In the genomic region with DNA sequence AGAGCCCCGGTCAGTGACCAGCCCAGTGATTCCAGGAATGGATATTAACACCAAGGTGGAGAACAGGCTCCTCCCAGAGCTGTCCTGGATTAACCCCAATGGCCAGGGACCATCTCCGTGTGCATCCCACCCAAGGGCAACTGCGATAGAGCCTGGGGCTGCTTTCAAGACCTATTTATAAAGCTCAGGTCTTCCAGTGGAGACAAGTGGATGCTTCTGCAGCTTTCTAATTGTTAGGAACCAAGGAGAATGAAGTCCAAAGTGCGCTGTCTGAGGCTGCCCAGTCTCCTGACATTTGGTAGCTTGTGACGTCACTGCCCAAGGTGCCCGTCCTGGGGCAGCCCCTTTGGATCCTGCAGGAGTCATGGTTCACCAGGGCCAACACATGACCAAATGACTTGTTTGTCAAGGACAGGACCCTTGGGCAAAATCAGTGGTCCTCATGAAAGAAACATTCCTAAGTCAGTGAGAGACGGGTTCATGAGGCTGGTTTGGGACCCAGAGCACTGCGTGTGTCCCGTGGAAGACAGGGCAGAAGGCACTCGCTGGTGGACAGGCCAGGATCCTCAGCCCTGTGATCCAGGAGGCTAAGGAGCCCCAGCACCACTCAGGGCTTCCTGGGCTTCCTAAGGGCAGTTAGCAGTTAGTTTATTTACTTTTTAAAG, we compare ENCODE assay signal across 17 cellular contexts.
A peak's percentile ranks its signal among the peaks of the same experiment; 100 is the strongest.
DNase-seq lines count a peak whose midpoint lies in the region; ATAC-seq, FAIRE-seq and TF ChIP-seq lines count a peak whose summit lies in the region.
"Had no signal": no experiment of that assay in that cellular context is flagged by ENCODE, and none has a peak within 500 bp of the region (broad histone marks: within the 10 kb centered on the region; RNA-seq: fewer than 3 reads in every experiment).

No MANE protein-coding gene starts in this region.

- no peak overlapping the region for H2AFZ ChIP-seq in HepG2 (ENCODE audit: low read length)
- H2AFZ ChIP-seq in MM.1S (ENCODE audit: low read length): no peak overlapping the region

- H4K20me1 ChIP-seq in HepG2 (ENCODE audit: insufficient read depth, low read length): 0 out of 2 replicates have a peak, but pooled peaks cover 3% of the 10 kb centered on the region
- no peaks in the 10 kb centered on the region for H4K20me1 ChIP-seq in MM.1S (ENCODE audit: insufficient read depth, low read length)

- TF ChIP-seq POLR2A in HepG2 (IDR thresholded peaks at IDR 0.05; ENCODE audit: insufficient read depth in 1 of 2, low read depth in 2 of 2, low read length in 2 of 2): no peak
- no peak for TF ChIP-seq POLR2A in right lobe of liver (IDR thresholded peaks at IDR 0.05)
- TF ChIP-seq POLR2A in lower leg skin (IDR thresholded peaks at IDR 0.05): no peak
- no peak for TF ChIP-seq POLR2A in testis (IDR thresholded peaks at IDR 0.05)

- TF ChIP-seq RAD21 in HepG2 (CRISPR knock-in tag; IDR thresholded peaks at IDR 0.05): no peak

- TF ChIP-seq EP300 in HepG2 (IDR thresholded peaks at IDR 0.05; ENCODE audit: low read depth in 2 of 2, low read length in 2 of 2) (no peak), HepG2 (CRISPR knock-in tag; IDR thresholded peaks at IDR 0.05; ENCODE audit: borderline replicate concordance) (no peak)

- no peak overlapping the region for H3K9ac ChIP-seq in HepG2 (ENCODE audit: insufficient read depth, low read depth, low read length)
- no peak overlapping the region for H3K9ac ChIP-seq in MM.1S (ENCODE audit: low read length)

- DNase-seq in HepG2 (ENCODE audit: low spot score) (no peak), right lobe of liver (no peak), lower leg skin (ENCODE audit: low spot score in 2 of 2) (peak; percentile 7 to 62), testis (peak; percentile 7), activated gamma-delta T cell (lab: John Stamatoyannopoulos, UW) (no peak), MM.1S (no peak)
- DNase-seq in activated CD4-positive, alpha-beta T cell treated with anti-CD3 and anti-CD28 coated beads, Interleukin-2, amount 50 U/mL, for 48 hours: no peak
- DNase-seq: BE2C; CD4-positive, alpha-beta memory T cell; DMS153; DND-41; GDM1 had no signal

- no peaks in the 10 kb centered on the region for H3K79me2 ChIP-seq in HepG2 (ENCODE audit: insufficient read depth, low read length)
- no peaks in the 10 kb centered on the region for H3K79me2 ChIP-seq in MM.1S (ENCODE audit: low read length)

- no peak overlapping the region for H3K27ac ChIP-seq in HepG2 (ENCODE audit: extremely low read length, insufficient read depth, low read length)
- no peak overlapping the region for H3K27ac ChIP-seq in right lobe of liver
- H3K27ac ChIP-seq in testis: no peak overlapping the region
- H3K27ac ChIP-seq in MM.1S (ENCODE audit: low read length): no peak overlapping the region
- H3K27ac ChIP-seq: C4-2B had no signal

- no peak for TF ChIP-seq CTCF in HepG2 (CRISPR knock-in tag; IDR thresholded peaks at IDR 0.05)
- TF ChIP-seq CTCF in right lobe of liver (IDR thresholded peaks at IDR 0.05): no peak
- no peak for TF ChIP-seq CTCF in lower leg skin (IDR thresholded peaks at IDR 0.05)
- TF ChIP-seq CTCF in testis (IDR thresholded peaks at IDR 0.05): no peak
- TF ChIP-seq CTCF in MM.1S (IDR thresholded peaks at IDR 0.05; ENCODE audit: low read length): no peak

- ATAC-seq in HepG2 (no peak), right lobe of liver (no peak)

- POLR2A ChIA-PET in HepG2 (lab: Yijun Ruan, JAX): no interaction called here

- BruUV-seq in HepG2 (replicated peaks; lab: Mats Ljungman, UMichigan): no TSS peak

- in situ Hi-C loops in HepG2 (cut with HindIII; ENCODE audit: extremely low pct_ligation_motif_present, low pct_unique_long_range_greater_than_20kb): no loop called here

- WGBS in HepG2 (ENCODE audit: low lambda C conversion rate): 6% methylated on average over 10 of the region's 10 CpGs
- 81% methylated on average over 8 of the region's 10 CpGs for WGBS in right lobe of liver (ENCODE audit: insufficient coverage, low coverage, low lambda C conversion rate, missing lambda C conversion rate)
- WGBS in lower leg skin, 2 donors: 78 to 92% methylated on average over 10 of the region's 10 CpGs
- 85 to 96% methylated on average over 7 to 10 of the region's 10 CpGs for WGBS in testis, 2 donors

- H3K9me3 ChIP-seq in HepG2 (ENCODE audit: low read length) (peaks cover 6% of the 10 kb centered on the region), right lobe of liver (no peaks in the 10 kb centered on the region), testis (no peaks in the 10 kb centered on the region), MM.1S (replicated peaks; ENCODE audit: insufficient read depth, low read length) (no peaks in the 10 kb centered on the region)
- H3K9me3 ChIP-seq: BE2C, HAP-1 had no signal

- H3K4me1 ChIP-seq in HepG2 (ENCODE audit: insufficient read depth, low read length): no peaks in the 10 kb centered on the region
- no peaks in the 10 kb centered on the region for H3K4me1 ChIP-seq in right lobe of liver
- H3K4me1 ChIP-seq in testis: peaks cover 10% of the 10 kb centered on the region
- H3K4me1 ChIP-seq in MM.1S (ENCODE audit: low read length): no peaks in the 10 kb centered on the region
- H3K4me1 ChIP-seq: HAP-1 had no signal

- H3K4me2 ChIP-seq in HepG2 (ENCODE audit: low read depth, low read length) (no peak overlapping the region), MM.1S (ENCODE audit: low read depth, low read length) (no peak overlapping the region)

- H3K27me3 ChIP-seq in HepG2 (ENCODE audit: control insufficient read depth in 1 of 2, insufficient read depth in 2 of 2, low read length in 2 of 2) (peaks cover 0 to 4% of the 10 kb centered on the region in 2 experiments; a peak in 2 of 5 replicates), right lobe of liver (no peaks in the 10 kb centered on the region), testis (no peaks in the 10 kb centered on the region), MM.1S (replicated peaks; ENCODE audit: insufficient read depth, low read length) (peaks cover 78% of the 10 kb centered on the region)
- H3K27me3 ChIP-seq: BE2C had no signal

- no peaks in the 10 kb centered on the region for H3K36me3 ChIP-seq in HepG2 (replicated peaks in 1 of 2; ENCODE audit: control insufficient read depth in 1 of 2, insufficient read depth in 2 of 2, low read length in 2 of 2)
- no peaks in the 10 kb centered on the region for H3K36me3 ChIP-seq in right lobe of liver
- H3K36me3 ChIP-seq in testis (ENCODE audit: low read depth, missing control alignments): no peaks in the 10 kb centered on the region
- H3K36me3 ChIP-seq in MM.1S (replicated peaks; ENCODE audit: insufficient read depth, low read length): no peaks in the 10 kb centered on the region
- H3K36me3 ChIP-seq: BE2C, HAP-1 had no signal

- intact Hi-C loops in HepG2 (cut with micrococcal nuclease; ENCODE audit: unreplicated experiment) (no loop called here), right lobe of liver (cut with DNase I) (no loop called here), lower leg skin (cut with DNase I; ENCODE audit: low total_unique reads) (no loop called here), testis (cut with DNase I; ENCODE audit: low total_unique reads) (no loop called here)

- H3F3A ChIP-seq in MM.1S (ENCODE audit: insufficient read depth, low read length): no peaks in the 10 kb centered on the region

- FAIRE-seq in HepG2 (lab: Jason Lieb, UNC): no peak
- FAIRE-seq: D721Med, GM19239, H1 had no signal

- no peaks in the 10 kb centered on the region for H3K9me2 ChIP-seq in MM.1S (replicated peaks; ENCODE audit: insufficient read depth, low read length)

- CTCF ChIA-PET in HepG2 (lab: Yijun Ruan, JAX; ENCODE audit: low intra/inter-chr PET ratio, low total read pairs): no interaction called here

- H3K4me3 ChIP-seq in HepG2 (replicated peaks in 1 of 3; ENCODE audit: insufficient read depth in 1 of 3, low read depth in 2 of 3, low read length in 3 of 3) (no peak overlapping the region), right lobe of liver (no peak overlapping the region), lower leg skin (ENCODE audit: low read depth, poor library complexity, severe bottlenecking) (no peak overlapping the region), testis (no peak overlapping the region), MM.1S (ENCODE audit: low read length) (no peak overlapping the region)
- H3K4me3 ChIP-seq: HAP-1 had no signal

TF ChIP-seq in HepG2, 621 proteins besides CTCF, POLR2A, EP300 and RAD21:
- TF ChIP-seq ATF7 (IDR thresholded peaks at IDR 0.05) (peak; percentile 80), ATF7 (CRISPR knock-in tag; IDR thresholded peaks at IDR 0.05) (no peak), CREB1 (IDR thresholded peaks at IDR 0.05) (peak; percentile 98), CREB1 (CRISPR knock-in tag; IDR thresholded peaks at IDR 0.05) (no peak), HCFC1 (IDR thresholded peaks at IDR 0.05; ENCODE audit: low read depth, low read length) (no peak)

Comparison
In these comparisons a context has a peak if more than half of its experiments do, and no peak if none do; other contexts are left out.
1. DNase-seq: peak in lower leg skin (2 of 2) and testis (single experiment); none in HepG2 (single experiment), right lobe of liver (0 of 3), activated gamma-delta T cell (single experiment), activated CD4-positive, alpha-beta T cell treated with anti-CD3 and anti-CD28 coated beads, Interleukin-2, amount 50 U/mL, for 48 hours (0 of 2) and MM.1S (single experiment).